9 cellular contexts compared by ENCODE assay signal in the genomic region with DNA sequence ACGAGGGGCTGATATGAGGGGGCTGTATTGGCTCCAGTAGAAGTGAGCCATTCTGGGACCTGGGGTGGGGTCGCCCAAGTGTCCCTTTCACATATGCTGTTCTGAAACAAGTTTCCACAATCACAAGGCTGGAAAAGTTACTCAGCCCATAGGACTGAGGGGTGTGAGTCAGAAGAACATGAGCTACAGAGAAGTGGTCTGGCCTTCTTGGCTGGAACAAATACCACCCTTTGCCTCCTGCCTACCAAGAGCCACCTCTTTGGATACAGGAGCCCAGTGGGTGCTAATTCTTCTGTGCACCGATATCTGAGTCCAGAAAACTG. TPM values are rescaled to one million over a fixed set of nuclear protein-coding genes. Genes with fewer than 3 reads are reported as not detected.
DNase-seq lines count a peak whose midpoint lies in the region; ATAC-seq and TF ChIP-seq lines count a peak whose summit lies in the region.
"Had no signal": no experiment of that assay in that cellular context is flagged by ENCODE, and none has a peak within 500 bp of the region (broad histone marks: within the 10 kb centered on the region; RNA-seq: fewer than 3 reads in every experiment).

No MANE protein-coding gene starts in this region.

- no peaks in the 10 kb centered on the region for H3K79me1 ChIP-seq in H9 (ENCODE audit: insufficient read depth, low read depth, low read length, poor library complexity, severe bottlenecking)

- H3K27ac ChIP-seq in tibial nerve (peak overlapping the region; percentile 97 to 99 (median 98)), H9 (ENCODE audit: insufficient read length, low read depth, low read length) (no peak overlapping the region), A673 (ENCODE audit: low read depth, low read length, poor library complexity, severe bottlenecking) (no peak overlapping the region)

- TF ChIP-seq CTCF in kidney epithelial cell (IDR thresholded peaks at IDR 0.05; ENCODE audit: insufficient read depth, low read length, poor library complexity, severe bottlenecking) (no peak), tibial nerve (IDR thresholded peaks at IDR 0.05) (no peak), H9 (conservative IDR thresholded peaks at IDR 0.05) (no peak), A673 (conservative IDR thresholded peaks at IDR 0.05; ENCODE audit: low read depth, low read length) (no peak)

- H3K27me3 Mint-ChIP-seq in activated T-helper 2 cell treated with anti-CD3 and anti-CD28 coated beads, Interferon-gamma antibody, Interleukin-2, Interleukin-4, amounts not matched to agents 10 μg/mL and 5 μg/mL and 100 μg/mL, durations not matched to agents 14 hours and 24 hours and 36 hours (ENCODE audit: low read depth): peaks cover 8% of the 10 kb centered on the region
- H3K27me3 Mint-ChIP-seq in H9 (ENCODE audit: low read depth): peaks cover 1% of the 10 kb centered on the region

- no peak for TF ChIP-seq EP300 in tibial nerve (IDR thresholded peaks at IDR 0.05)

- no peak overlapping the region for H3K18ac ChIP-seq in H9 (ENCODE audit: insufficient read length, low read depth, low read length)

- H3K56ac ChIP-seq in H9 (ENCODE audit: insufficient read length, low read depth, low read length): no peak overlapping the region

- H2BK20ac ChIP-seq in H9 (ENCODE audit: low read depth, low read length, poor library complexity, severe bottlenecking): no peak overlapping the region

- intact Hi-C loops in Right ventricle myocardium inferior (cut with DNase I) (loop anchor here (5.0 kb wide), 1 partner anchor 129 kb away; no protein-coding TSS in a partner anchor), Right ventricle myocardium superior (cut with DNase I) (no loop called here), A673 (cut with micrococcal nuclease; ENCODE audit: unreplicated experiment) (no loop called here)
- intact Hi-C loops in activated T-helper 2 cell treated with anti-CD3 and anti-CD28 coated beads, Interferon-gamma antibody, Interleukin-2, Interleukin-4, amounts not matched to agents 10 μg/mL and 5 μg/mL and 100 μg/mL, durations not matched to agents 14 hours and 24 hours and 36 hours (cut with micrococcal nuclease): no loop called here

- no peak overlapping the region for H3K4me3 ChIP-seq in kidney epithelial cell (ENCODE audit: low read depth, low read length)
- no peak overlapping the region for H3K4me3 ChIP-seq in tibial nerve
- H3K4me3 ChIP-seq in A673 (ENCODE audit: low read depth, low read length, poor library complexity, severe bottlenecking): no peak overlapping the region

- H3K4me1 Mint-ChIP-seq in activated T-helper 2 cell treated with anti-CD3 and anti-CD28 coated beads, Interferon-gamma antibody, Interleukin-2, Interleukin-4, amounts not matched to agents 10 μg/mL and 5 μg/mL and 100 μg/mL, durations not matched to agents 14 hours and 24 hours and 36 hours (ENCODE audit: low read depth): peaks cover 15% of the 10 kb centered on the region
- peaks cover 15 to 18% of the 10 kb centered on the region in 2 experiments for H3K4me1 Mint-ChIP-seq in H9

- H3K27me3 ChIP-seq in kidney epithelial cell (ENCODE audit: control insufficient read depth, insufficient read depth, low read length) (no peaks in the 10 kb centered on the region), tibial nerve (no peaks in the 10 kb centered on the region), H9 (ENCODE audit: insufficient read depth, low read length) (no peaks in the 10 kb centered on the region; the same call in none of the 2 replicates), A673 (replicated peaks; ENCODE audit: insufficient read depth, low read depth, low read length, poor library complexity) (no peaks in the 10 kb centered on the region)

- H3T11ph ChIP-seq in H9 (ENCODE audit: low read length): no peak overlapping the region

- no peak overlapping the region for H3K4me2 ChIP-seq in H9 (ENCODE audit: insufficient read depth, insufficient read length, low read length)

- no peak overlapping the region for H3K4me3 Mint-ChIP-seq in activated T-helper 2 cell treated with anti-CD3 and anti-CD28 coated beads, Interferon-gamma antibody, Interleukin-2, Interleukin-4, amounts not matched to agents 10 μg/mL and 5 μg/mL and 100 μg/mL, durations not matched to agents 14 hours and 24 hours and 36 hours (ENCODE audit: low read depth)
- H3K4me3 Mint-ChIP-seq in H9: peak overlapping the region in 1 of 2 experiments; percentile 93; a peak in 3 of 5 replicates

- TF ChIP-seq POLR2A in tibial nerve (IDR thresholded peaks at IDR 0.05): no peak

- peaks cover 6% of the 10 kb centered on the region for H3K23me2 ChIP-seq in H9 (ENCODE audit: insufficient read length, low read depth, low read length, poor library complexity, severe bottlenecking)

- DNase-seq in Right ventricle myocardium inferior (ENCODE audit: missing footprints) (peak; percentile 27), Right ventricle myocardium superior (no peak), kidney epithelial cell (ENCODE audit: low read depth) (peak; percentile 25), tibial nerve (ENCODE audit: low spot score in 2 of 2) (no peak), H9 (no peak), A673 (ENCODE audit: low spot score) (no peak)
- no peak for DNase-seq in activated T-helper 2 cell treated with anti-CD3 and anti-CD28 coated beads, Interferon-gamma antibody, Interleukin-2, Interleukin-4, amounts not matched to agents 10 μg/mL and 5 μg/mL and 100 μg/mL, durations not matched to agents 14 hours and 24 hours and 36 hours (ENCODE audit: low spot score)
- DNase-seq: DMS153 had no signal

- H3K9me3 Mint-ChIP-seq in activated T-helper 2 cell treated with anti-CD3 and anti-CD28 coated beads, Interferon-gamma antibody, Interleukin-2, Interleukin-4, amounts not matched to agents 10 μg/mL and 5 μg/mL and 100 μg/mL, durations not matched to agents 14 hours and 24 hours and 36 hours: no peaks in the 10 kb centered on the region
- H3K9me3 Mint-ChIP-seq in H9: no peaks in the 10 kb centered on the region

- peaks cover 0 to 16% (median 2%) of the 10 kb centered on the region in 4 donors for H3K4me1 ChIP-seq in tibial nerve
- H3K4me1 ChIP-seq in H9 (ENCODE audit: insufficient read depth, low read length): no peaks in the 10 kb centered on the region
- H3K4me1 ChIP-seq in A673 (ENCODE audit: insufficient read depth, low read length, poor library complexity, severe bottlenecking): no peaks in the 10 kb centered on the region

- CTCF ChIA-PET in A673 (lab: Charles Lee): interaction anchor here (0.8 to 1.5 kb wide), 3 partner anchors 12 to 73 kb away, joined by 4 to 10 read pairs (median 10); no protein-coding TSS in a partner anchor

- H3K27ac Mint-ChIP-seq in activated T-helper 2 cell treated with anti-CD3 and anti-CD28 coated beads, Interferon-gamma antibody, Interleukin-2, Interleukin-4, amounts not matched to agents 10 μg/mL and 5 μg/mL and 100 μg/mL, durations not matched to agents 14 hours and 24 hours and 36 hours: peak overlapping the region; percentile 17
- no peak overlapping the region; a peak in 1 of 7 replicates for H3K27ac Mint-ChIP-seq in H9

- WGBS in tibial nerve, 2 donors: 67 to 88% methylated on average over 3 of the region's 3 CpGs
- no CpG with 5 or more reads among the region's 3 CpGs for WGBS in H9 (ENCODE audit: extremely low coverage, insufficient read length, low lambda C conversion rate)

- no peak overlapping the region for H3K9ac ChIP-seq in H9 (ENCODE audit: extremely low read depth, insufficient read length, low read length)

- H4K8ac ChIP-seq in H9 (replicated peaks; ENCODE audit: insufficient read length, low read depth, low read length): no peak overlapping the region

- H3K9me3 ChIP-seq in tibial nerve (no peaks in the 10 kb centered on the region), H9 (ENCODE audit: control insufficient read depth, low read depth, low read length) (no peaks in the 10 kb centered on the region), A673 (ENCODE audit: low read depth, low read length, poor library complexity, severe bottlenecking) (no peaks in the 10 kb centered on the region)

- no peak overlapping the region for H2BK12ac ChIP-seq in H9 (ENCODE audit: insufficient read length, low read depth, low read length)

- H3K36me3 Mint-ChIP-seq in activated T-helper 2 cell treated with anti-CD3 and anti-CD28 coated beads, Interferon-gamma antibody, Interleukin-2, Interleukin-4, amounts not matched to agents 10 μg/mL and 5 μg/mL and 100 μg/mL, durations not matched to agents 14 hours and 24 hours and 36 hours (ENCODE audit: low read depth): peaks cover 2% of the 10 kb centered on the region
- no peaks in the 10 kb centered on the region for H3K36me3 Mint-ChIP-seq in H9 (ENCODE audit: insufficient read depth in 1 of 3, low read depth in 3 of 3)

- H2AK5ac ChIP-seq in H9 (ENCODE audit: insufficient read length, low read length): no peak overlapping the region

- ATAC-seq in Right ventricle myocardium inferior (no peak), Right ventricle myocardium superior (ENCODE audit: poor library complexity) (no peak), GM18867 (IDR thresholded peaks at IDR 0.05; ENCODE audit: unreplicated experiment) (no peak)

- no peaks in the 10 kb centered on the region for H3K79me2 ChIP-seq in H9 (ENCODE audit: insufficient read depth, low read length)

- POLR2A ChIA-PET in A673 (lab: Charles Lee; ENCODE audit: low non-redundant PET): no interaction called here

- no peak overlapping the region for H2AFZ ChIP-seq in H9 (ENCODE audit: low read length)

- no peak overlapping the region for H3K14ac ChIP-seq in H9 (ENCODE audit: insufficient read depth, low read length)

- no peak overlapping the region for H2BK15ac ChIP-seq in H9 (ENCODE audit: low read depth, low read length)

- H3K36me3 ChIP-seq in kidney epithelial cell (ENCODE audit: control insufficient read depth, insufficient read depth, low read length) (no peaks in the 10 kb centered on the region), tibial nerve (no peaks in the 10 kb centered on the region), A673 (ENCODE audit: insufficient read depth, low read length, poor library complexity, severe bottlenecking) (no peaks in the 10 kb centered on the region)

- H3K4ac ChIP-seq in H9 (ENCODE audit: low read depth, low read length): no peak overlapping the region

- no TSS peak for BruUV-seq in A673 (replicated peaks; lab: Mats Ljungman, UMichigan)

- H2BK120ac ChIP-seq in H9 (ENCODE audit: low read depth, low read length, poor library complexity, severe bottlenecking): no peak overlapping the region

- H2BK5ac ChIP-seq in H9 (ENCODE audit: insufficient read length, low read length): no peak overlapping the region

- H4K20me1 ChIP-seq in H9 (ENCODE audit: control insufficient read depth, insufficient read depth, insufficient read length): no peaks in the 10 kb centered on the region

- H3K23ac ChIP-seq in H9 (ENCODE audit: insufficient read length, low read depth, low read length): no peak overlapping the region

- no peak overlapping the region for H4K91ac ChIP-seq in H9 (ENCODE audit: insufficient read length, low read depth, low read length)

- H4K5ac ChIP-seq in H9 (ENCODE audit: insufficient read length, low read depth, low read length): no peak overlapping the region

RNA-seq across cellular contexts. Expression of a gene that starts 42.4 kb away (rescaled TPM):
- total RNA-seq in Right ventricle myocardium inferior (99.7 TPM), Right ventricle myocardium superior (96.6 TPM), kidney epithelial cell (16.6 and 22.0 TPM in 2 replicates), tibial nerve (10 to 100 TPM; 67.5 to 84.9 (median 70.8) TPM), H9 (2021) (18.7 and 20.8 TPM in 2 replicates), A673 (2021) (18.3 and 21.8 TPM in 2 replicates)
- total RNA-seq in activated T-helper 2 cell treated with anti-CD3 and anti-CD28 coated beads, Interferon-gamma antibody, Interleukin-2, Interleukin-4, amounts not matched to agents 10 μg/mL and 5 μg/mL and 100 μg/mL, durations not matched to agents 14 hours and 24 hours and 36 hours: 37.9 and 42.1 TPM in 2 replicates

Comparison
In these comparisons a context has a peak if more than half of its experiments do, and no peak if none do; other contexts are left out.
1. DNase-seq: peak in Right ventricle myocardium inferior (single experiment) and kidney epithelial cell (single experiment); none in Right ventricle myocardium superior (single experiment), activated T-helper 2 cell treated with anti-CD3 and anti-CD28 coated beads, Interferon-gamma antibody, Interleukin-2, Interleukin-4, amounts not matched to agents 10 μg/mL and 5 μg/mL and 100 μg/mL, durations not matched to agents 14 hours and 24 hours and 36 hours (single experiment), tibial nerve (0 of 2), H9 (single experiment) and A673 (single experiment).
2. H3K27ac ChIP-seq: peak in tibial nerve (4 of 4); none in H9 (single experiment) and A673 (single experiment).